Comparison of ENCODE assay signal across 1 cellular context in genomic region chr5:150146862-150147579, GRCh38.
TF ChIP-seq lines count a peak whose summit lies in the region.

No MANE protein-coding gene starts in this region.

TF ChIP-seq in H1, 55 proteins besides CTCF, POLR2A, EP300 and RAD21 (continued from another document):
- TF ChIP-seq, protein P1, sequence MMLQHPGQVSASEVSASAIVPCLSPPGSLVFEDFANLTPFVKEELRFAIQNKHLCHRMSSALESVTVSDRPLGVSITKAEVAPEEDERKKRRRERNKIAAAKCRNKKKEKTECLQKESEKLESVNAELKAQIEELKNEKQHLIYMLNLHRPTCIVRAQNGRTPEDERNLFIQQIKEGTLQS (IDR thresholded peaks at IDR 0.05; ENCODE audit: insufficient read depth, low read depth, low read length): no peak
- TF ChIP-seq CHD7 (IDR thresholded peaks at IDR 0.05; ENCODE audit: insufficient replicate concordance, low read length) (no peak), KDM1A (IDR thresholded peaks at IDR 0.05; ENCODE audit: borderline replicate concordance, low read length) (no peak), CHD1 (IDR thresholded peaks at IDR 0.05; ENCODE audit: low read depth, low read length) (no peak), RNF2 (IDR thresholded peaks at IDR 0.05; ENCODE audit: borderline replicate concordance, low read depth, low read length, missing control alignments, poor library complexity, severe bottlenecking) (no peak), YY1 (IDR thresholded peaks at IDR 0.05; ENCODE audit: low read depth, low read length) (no peak), GTF2F1 (IDR thresholded peaks at IDR 0.05; ENCODE audit: borderline replicate concordance, low read depth, low read length) (no peak), SIN3A (conservative IDR thresholded peaks at IDR 0.05 in 1 of 2, IDR thresholded peaks at IDR 0.05 in 1 of 2; ENCODE audit: low read depth in 1 of 2, low read length in 2 of 2) (no peak)
